ENCODE assay signal across 8 cellular contexts in genomic region chr3:18424862-18425640, GRCh38.
DNase-seq lines count a peak whose midpoint lies in the region; TF ChIP-seq lines count a peak whose summit lies in the region.

Gene SATB1 (minus strand): TSS chr3:18425339. CDS start chr3:18420967, 4,372 bp downstream.

- TF ChIP-seq CTCF in VCaP (conservative IDR thresholded peaks at IDR 0.05) (no peak), cardiac fibroblast (IDR thresholded peaks at IDR 0.05; ENCODE audit: low read depth, low read length) (no peak)

- H3K27ac ChIP-seq in VCaP (peak within 1 kb of the TSS; percentile 84), skin epidermis (peak within 1 kb of the TSS; percentile 59 to 92 (median 85))

- DNase-seq in GDM1 (lab: John Stamatoyannopoulos, UW) (peak; percentile 82), HCEC 1CT (peak; percentile 36), NAMALWA (ENCODE audit: low spot score) (peak; percentile 69), cardiac fibroblast (ENCODE audit: low read depth in 2 of 2) (peak; percentile 51 to 75), iPS-NIHi7 (ENCODE audit: extremely low spot score) (peak; percentile 53), AML-193 (lab: John Stamatoyannopoulos, UW) (no peak)

- H3K4me3 ChIP-seq in cardiac fibroblast (replicated peaks in 1 of 2; ENCODE audit: low read depth in 2 of 2, low read length in 2 of 2), result peak within 1 kb of the TSS; percentile 64 to 92
- H3K4me3 ChIP-seq in skin epidermis, result peak within 1 kb of the TSS; percentile 47 to 89 (median 66)

Comparison
In these comparisons a context has a peak if more than half of its experiments do, and no peak if none do; other contexts are left out.
1. DNase-seq: peak in GDM1 (single experiment), HCEC 1CT (single experiment), NAMALWA (single experiment), cardiac fibroblast (2 of 2) and iPS-NIHi7 (single experiment); none in AML-193 (0 of 2).